In genomic region chr5:1167728-1168709, GRCh38 we compare ENCODE assay signal across 8 cellular contexts. TPM values are rescaled to one million over a fixed set of nuclear protein-coding genes. Genes with fewer than 3 reads are reported as not detected.
DNase-seq lines count a peak whose midpoint lies in the region; ATAC-seq and TF ChIP-seq lines count a peak whose summit lies in the region.

No MANE protein-coding gene starts in this region.

- H3K4me3 ChIP-seq in BJ (ENCODE audit: low read depth, low read length) (no peak overlapping the region), HUES6 (ENCODE audit: low read depth, low read length) (peak overlapping the region; percentile 0; the same call in 1 of the 2 replicates), OCI-LY7 (ENCODE audit: low read depth, low read length, poor library complexity, severe bottlenecking) (peak overlapping the region; percentile 54), esophagus squamous epithelium (peak overlapping the region in 2 of 4 donors; percentile 14 to 43)

- H3K4me2 ChIP-seq in OCI-LY7 (ENCODE audit: low read length): peak overlapping the region; percentile 71

- peak overlapping the region; percentile 76 to 91 (median 84) for H3K4me3 Mint-ChIP-seq in naive thymus-derived CD8-positive, alpha-beta T cell

- H4K20me1 ChIP-seq in OCI-LY7 (ENCODE audit: insufficient read depth, low read length): no peaks in the 10 kb centered on the region

- CTCF ChIA-PET in BJ (lab: Yijun Ruan, JAX): interaction anchor here (0.6 to 4.3 kb wide), 42 partner anchors 11 to 510 kb away, joined by 3 to 151 read pairs (median 4); no protein-coding TSS in a partner anchor
- CTCF ChIA-PET in OCI-LY7 (lab: Charles Lee; ENCODE audit: unreplicated experiment): interaction anchor here (0.5 to 0.9 kb wide), 4 partner anchors 27 to 249 kb away, joined by 3 to 5 read pairs (median 4); no protein-coding TSS in a partner anchor

- H3K27ac ChIP-seq in HUES6 (ENCODE audit: low read depth, low read length): no peak overlapping the region
- H3K27ac ChIP-seq in OCI-LY7 (ENCODE audit: low read depth, low read length, poor library complexity, severe bottlenecking): no peak overlapping the region
- no peak overlapping the region for H3K27ac ChIP-seq in esophagus squamous epithelium

- intact Hi-C loops in OCI-LY7 (cut with micrococcal nuclease; ENCODE audit: unreplicated experiment): loop anchor here (1.0 to 2.0 kb wide), 7 partner anchors 28 to 477 kb away; no protein-coding TSS in a partner anchor
- intact Hi-C loops in esophagus squamous epithelium (cut with DNase I): loop anchor here (5.0 to 10.0 kb wide), 2 partner anchors 243 to 474 kb away; no protein-coding TSS in a partner anchor

- no peaks in the 10 kb centered on the region for H3K9me3 ChIP-seq in HUES6 (ENCODE audit: control insufficient read depth, insufficient read depth, low read depth, low read length)
- H3K9me3 ChIP-seq in OCI-LY7 (ENCODE audit: low read length): no peaks in the 10 kb centered on the region
- H3K9me3 ChIP-seq in esophagus squamous epithelium: no peaks in the 10 kb centered on the region

- H3K9ac ChIP-seq in HUES6 (ENCODE audit: low read length): no peak overlapping the region

- no peaks in the 10 kb centered on the region for H3K27me3 ChIP-seq in BJ (ENCODE audit: control insufficient read depth, insufficient read depth, low read length)
- H3K27me3 ChIP-seq in HUES6 (ENCODE audit: control insufficient read depth, insufficient read depth, low read length): peaks cover 4% of the 10 kb centered on the region; the same call in 1 of the 2 replicates
- H3K27me3 ChIP-seq in esophagus squamous epithelium: peaks cover 0 to 52% (median 0%) of the 10 kb centered on the region in 4 donors

- H3K9me2 ChIP-seq in OCI-LY7 (ENCODE audit: insufficient read depth, low read length): no peaks in the 10 kb centered on the region

- peak; percentile 83 for TF ChIP-seq CTCF in BJ (IDR thresholded peaks at IDR 0.05; ENCODE audit: insufficient read depth, low read depth, low read length)
- peak; percentile 84 for TF ChIP-seq CTCF in OCI-LY7 (conservative IDR thresholded peaks at IDR 0.05; ENCODE audit: low read length)
- TF ChIP-seq CTCF in esophagus squamous epithelium (IDR thresholded peaks at IDR 0.05): peak; percentile 47 to 78 (median 64)

- peaks cover 7 to 25% (median 18%) of the 10 kb centered on the region in 5 donors for H3K27me3 Mint-ChIP-seq in naive thymus-derived CD8-positive, alpha-beta T cell

- POLR2A ChIA-PET in BJ (lab: Charles Lee) (no interaction called here), OCI-LY7 (lab: Charles Lee) (interaction anchor here (0.6 to 0.9 kb wide), 5 partner anchors 30 to 358 kb away, joined by 3 read pairs; no protein-coding TSS in a partner anchor)
- POLR2A ChIA-PET in naive thymus-derived CD8-positive, alpha-beta T cell (lab: Charles Lee): interaction anchor here (0.6 to 2.2 kb wide), 4 partner anchors 15 to 176 kb away, joined by 3 to 8 read pairs (median 3); partner anchors contain the start of gene CLPTM1L

- peak overlapping the region in 5 of 10 donors; percentile 25 to 72 (median 46) for H3K27ac Mint-ChIP-seq in naive thymus-derived CD8-positive, alpha-beta T cell

- peak; percentile 66 for ATAC-seq in GM19452 (IDR thresholded peaks at IDR 0.05; ENCODE audit: unreplicated experiment)
- ATAC-seq in naive thymus-derived CD8-positive, alpha-beta T cell: peak; percentile 82 to 88

- no peaks in the 10 kb centered on the region for H3K36me3 ChIP-seq in BJ (ENCODE audit: control insufficient read depth, insufficient read depth, low read length)
- no peaks in the 10 kb centered on the region for H3K36me3 ChIP-seq in HUES6 (ENCODE audit: control insufficient read depth, insufficient read depth, low read length)
- no peaks in the 10 kb centered on the region for H3K36me3 ChIP-seq in OCI-LY7 (ENCODE audit: insufficient read depth, low read length)
- no peaks in the 10 kb centered on the region for H3K36me3 ChIP-seq in esophagus squamous epithelium

- no TSS peak for BruUV-seq in OCI-LY7 (replicated peaks; lab: Mats Ljungman, UMichigan)

- peaks cover 9 to 16% (median 12%) of the 10 kb centered on the region in 4 donors for H3K4me1 Mint-ChIP-seq in naive thymus-derived CD8-positive, alpha-beta T cell

- WGBS in esophagus squamous epithelium, 2 donors: 11 to 23% methylated on average over 16 to 20 of the region's 28 CpGs

- H3K9me3 Mint-ChIP-seq in naive thymus-derived CD8-positive, alpha-beta T cell: no peaks in the 10 kb centered on the region

- H2AFZ ChIP-seq in OCI-LY7 (ENCODE audit: low read length): peak overlapping the region; percentile 80; the same call in 1 of the 2 replicates

- H3K4me1 ChIP-seq in HUES6 (ENCODE audit: control insufficient read depth, insufficient read depth, low read length): no peaks in the 10 kb centered on the region; the same call in 1 of the 2 replicates
- H3K4me1 ChIP-seq in OCI-LY7 (ENCODE audit: insufficient read depth, low read length, poor library complexity, severe bottlenecking): peaks cover 16% of the 10 kb centered on the region
- H3K4me1 ChIP-seq in esophagus squamous epithelium: peaks cover 8 to 11% (median 8%) of the 10 kb centered on the region in 3 donors

- DNase-seq in BJ (ENCODE audit: low read depth): peak; percentile 9
- DNase-seq in OCI-LY7 (ENCODE audit: low spot score): peak; percentile 85
- peak; percentile 40 for DNase-seq in activated T-cell treated with anti-CD3 and anti-CD28 coated beads for 48 hours (ENCODE audit: low read depth)
- no peak for DNase-seq in esophagus squamous epithelium (lab: John Stamatoyannopoulos, UW)
- peak; percentile 40 to 81 (median 64) for DNase-seq in naive thymus-derived CD8-positive, alpha-beta T cell
- peak; percentile 49 to 82 (median 53) for DNase-seq in stimulated activated naive CD4-positive, alpha-beta T cell (lab: John Stamatoyannopoulos, UW)

- no peaks in the 10 kb centered on the region for H3K36me3 Mint-ChIP-seq in naive thymus-derived CD8-positive, alpha-beta T cell

- TF ChIP-seq POLR2A in esophagus squamous epithelium (IDR thresholded peaks at IDR 0.05): no peak

- no peaks in the 10 kb centered on the region for H3K79me2 ChIP-seq in OCI-LY7 (ENCODE audit: insufficient read depth, low read depth, low read length)

RNA-seq across cellular contexts. Expression of gene SLC6A19, which starts 33.4 kb away (rescaled TPM):
- polyA plus RNA-seq in BJ (2011; rRNA removed): not detected in 2 replicates
- polyA minus RNA-seq in BJ (2011; rRNA and poly(A)+ RNA removed): not detected in 2 replicates
- not detected in 2 replicates for total RNA-seq in OCI-LY7 (2014; rRNA removed; shearing (Covaris generic))
- total RNA-seq in OCI-LY7 (2022) (not detected in 2 replicates), esophagus squamous epithelium (not detected)
- total RNA-seq in naive thymus-derived CD8-positive, alpha-beta T cell: not detected
- polyA plus RNA-seq in naive thymus-derived CD8-positive, alpha-beta T cell: not detected

RNA-seq across cellular contexts. Expression of gene SLC12A7, which starts 56.2 kb away (rescaled TPM):
- polyA plus RNA-seq in BJ (2011; rRNA removed): 1.6 and 4.6 TPM in 2 replicates
- polyA minus RNA-seq in BJ (2011; rRNA and poly(A)+ RNA removed): 2.5 and 3.1 TPM in 2 replicates
- not detected in 2 replicates for total RNA-seq in OCI-LY7 (2014; rRNA removed; shearing (Covaris generic))
- 0.06 TPM in 1 of 2 replicates, not detected in the other for total RNA-seq in OCI-LY7 (2022)
- 10 to 100 TPM in 1 of 4 donors, 1 to 10 TPM in 3; 4.5 to 13.4 (median 6.6) TPM for total RNA-seq in esophagus squamous epithelium
- total RNA-seq in naive thymus-derived CD8-positive, alpha-beta T cell: 10 to 100 TPM; 60.0 to 68.3 TPM
- 10 to 100 TPM in 1 of 3 donors, 1 to 10 TPM in 2; 7.3 to 25.4 (median 8.5) TPM for polyA plus RNA-seq in naive thymus-derived CD8-positive, alpha-beta T cell

RNA-seq across cellular contexts. Expression of gene SLC6A18, which starts 57.2 kb away (rescaled TPM):
- polyA plus RNA-seq in BJ (2011; rRNA removed): not detected in 2 replicates
- not detected in 2 replicates for polyA minus RNA-seq in BJ (2011; rRNA and poly(A)+ RNA removed)
- not detected in 2 replicates for total RNA-seq in OCI-LY7 (2014; rRNA removed; shearing (Covaris generic))
- total RNA-seq in OCI-LY7 (2022) (not detected in 2 replicates), esophagus squamous epithelium (not detected)
- total RNA-seq in naive thymus-derived CD8-positive, alpha-beta T cell: not detected
- polyA plus RNA-seq in naive thymus-derived CD8-positive, alpha-beta T cell: not detected

Comparison
In these comparisons a context has a peak if more than half of its experiments do, and no peak if none do; other contexts are left out.
1. RNA of gene SLC12A7, which starts 56.2 kb away (total RNA-seq): 60.0 to 68.3 TPM in naive thymus-derived CD8-positive, alpha-beta T cell and 4.5 to 13.4 TPM in esophagus squamous epithelium; 0.06 TPM in OCI-LY7; every median in the first group is over 4 times any median in the second.
2. Peak in every context shown above with its lines, with median percentiles within 50 percentile points of each other: CTCF ChIP-seq.